In genomic region chr10:102705531-102705930, GRCh38 we compare ENCODE assay signal across 31 cellular contexts. TPM values are rescaled to one million over a fixed set of nuclear protein-coding genes. Genes with fewer than 3 reads are reported as not detected.
DNase-seq lines count a peak whose midpoint lies in the region; ATAC-seq, FAIRE-seq and TF ChIP-seq lines count a peak whose summit lies in the region.
"Had no signal": no experiment of that assay in that cellular context is flagged by ENCODE, and none has a peak within 500 bp of the region (broad histone marks: within the 10 kb centered on the region; RNA-seq: fewer than 3 reads in every experiment).

No MANE protein-coding gene starts in this region.

- TF ChIP-seq CTCF in OCI-LY3 (IDR thresholded peaks at IDR 0.05; ENCODE audit: low read depth, low read length) (no peak), fibroblast of lung (conservative IDR thresholded peaks at IDR 0.05 in 1 of 2, IDR thresholded peaks at IDR 0.05 in 1 of 2; ENCODE audit: low read depth in 1 of 2, low read length in 2 of 2) (no peak), tibial nerve (IDR thresholded peaks at IDR 0.05) (no peak)

- no peaks in the 10 kb centered on the region for H3K27me3 ChIP-seq in BLaER1 treated with 17β-estradiol and CSF1 and Interleukin-3, amounts not matched to agents 10 nM and 100 nM
- H3K27me3 ChIP-seq in OCI-LY3 (ENCODE audit: low read depth, low read length) (no peaks in the 10 kb centered on the region), fibroblast of lung (ENCODE audit: control insufficient read depth, insufficient read depth, low read length) (no peaks in the 10 kb centered on the region), tibial nerve (no peaks in the 10 kb centered on the region)
- H3K27me3 ChIP-seq: esophagus squamous epithelium, ovary had no signal

- TF ChIP-seq EP300 in tibial nerve (IDR thresholded peaks at IDR 0.05) = no peak

- H4K20me1 ChIP-seq in BLaER1 treated with 17β-estradiol and CSF1 and Interleukin-3, amounts not matched to agents 10 nM and 100 nM = peaks cover 0 to 7% (median 0%) of the 10 kb centered on the region in 11 experiments; a peak in 5 of 22 replicates
- H4K20me1 ChIP-seq in OCI-LY3 (ENCODE audit: insufficient read depth, low read length) (peaks cover 17% of the 10 kb centered on the region), fibroblast of lung (ENCODE audit: control insufficient read depth, extremely low read depth, insufficient read depth, low read length) (no peaks in the 10 kb centered on the region)

- H3K27ac ChIP-seq in BLaER1 treated with 17β-estradiol and CSF1 and Interleukin-3, amounts not matched to agents 10 nM and 100 nM = peak overlapping the region in 2 of 11 experiments; percentile 28 to 40; a peak in 2 of 22 replicates
- H3K27ac ChIP-seq in OCI-LY3 (ENCODE audit: low read length) (no peak overlapping the region), fibroblast of lung (ENCODE audit: insufficient read depth, low read length) (peak overlapping the region; percentile 50), tibial nerve (no peak overlapping the region)
- H3K27ac ChIP-seq: coronary artery, esophagus squamous epithelium, KMS-11, ovary had no signal

- ATAC-seq in HG03135 (IDR thresholded peaks at IDR 0.05; ENCODE audit: unreplicated experiment) = no peak
- ATAC-seq: natural killer cell had no signal

- WGBS in tibial nerve, 2 donors = 69 to 74% methylated on average over 2 of the region's 2 CpGs

- no peaks in the 10 kb centered on the region for H3K9me3 ChIP-seq in BLaER1 treated with 17β-estradiol and CSF1 and Interleukin-3, amounts not matched to agents 10 nM and 100 nM (replicated peaks in 1 of 11)
- H3K9me3 ChIP-seq in OCI-LY3 (ENCODE audit: insufficient read depth, low read length) = no peaks in the 10 kb centered on the region
- no peaks in the 10 kb centered on the region for H3K9me3 ChIP-seq in fibroblast of lung (ENCODE audit: control insufficient read depth, insufficient read depth, low read depth, low read length)
- no peaks in the 10 kb centered on the region for H3K9me3 ChIP-seq in tibial nerve
- H3K9me3 ChIP-seq: esophagus squamous epithelium, ovary had no signal

- H3K79me2 ChIP-seq in OCI-LY3 (ENCODE audit: low read length) (peaks cover 17% of the 10 kb centered on the region), fibroblast of lung (ENCODE audit: control insufficient read depth, insufficient read depth, low read length) (peaks cover 21% of the 10 kb centered on the region)

- peaks cover 0 to 14% (median 4%) of the 10 kb centered on the region in 11 experiments; a peak in 7 of 22 replicates for H3K36me3 ChIP-seq in BLaER1 treated with 17β-estradiol and CSF1 and Interleukin-3, amounts not matched to agents 10 nM and 100 nM
- peaks cover 5% of the 10 kb centered on the region for H3K36me3 ChIP-seq in OCI-LY3 (replicated peaks; ENCODE audit: low read depth, low read length)
- H3K36me3 ChIP-seq in fibroblast of lung (ENCODE audit: control insufficient read depth, insufficient read depth, low read length) = no peaks in the 10 kb centered on the region
- peaks cover 0 to 6% (median 0%) of the 10 kb centered on the region in 3 donors for H3K36me3 ChIP-seq in tibial nerve
- H3K36me3 ChIP-seq: ovary had no signal

- no peak overlapping the region for H2AFZ ChIP-seq in OCI-LY3 (ENCODE audit: low read depth, low read length)
- H2AFZ ChIP-seq in fibroblast of lung (ENCODE audit: low read length) = no peak overlapping the region

- TF ChIP-seq POLR2A in GM12892 (IDR thresholded peaks at IDR 0.05; ENCODE audit: low read depth, low read length) = no peak
- no peak for TF ChIP-seq POLR2A in tibial nerve (IDR thresholded peaks at IDR 0.05)

- no peak for DNase-seq in GM12892 (ENCODE audit: insufficient read length)
- DNase-seq in fibroblast of lung (ENCODE audit: low read depth in 2 of 2) = no peak
- no peak for DNase-seq in stimulated activated CD4-positive, alpha-beta T cell treated with anti-CD3 and anti-CD28 coated beads, Interleukin-2, amount 100 ng/mL, for 24 hours
- DNase-seq in tibial nerve (ENCODE audit: low spot score in 2 of 2) = no peak
- DNase-seq in cerebellar cortex (ENCODE audit: low spot score) = no peak
- DNase-seq: activated CD8-positive, alpha-beta memory T cell treated with anti-CD3 and anti-CD28 coated beads for 24 hours; activated naive CD4-positive, alpha-beta T cell treated with Interleukin-2 at 50 U/mL for 16 hours; activated T-cell treated with anti-CD3 and anti-CD28 coated beads, Interleukin-2, amount 50 U/mL, for 24 hours; amniotic stem cell; CD4-positive, alpha-beta memory T cell; DMS153; endodermal cell; esophagus squamous epithelium; GOT3; islet precursor cell; natural killer cell; NCI-H1092 treated with DMSO at 0.1 percent for 48 hours; NCI-H1930; NCI-H2227 treated with DMSO at 0.1 percent for 48 hours; ovary; retina; stimulated activated CD4-positive, alpha-beta T cell treated with anti-CD3 and anti-CD28 coated beads, Interleukin-4, amount 100 ng/mL, for 4 hours; stimulated activated naive CD4-positive, alpha-beta T cell treated with Interleukin-2 at 50 U/mL for 16 hours; SW 1271 had no signal

- H3K4me2 ChIP-seq in BLaER1 treated with 17β-estradiol and CSF1 and Interleukin-3, amounts not matched to agents 10 nM and 100 nM = peak overlapping the region; percentile 36 to 87 (median 53)
- peak overlapping the region; percentile 42 for H3K4me2 ChIP-seq in OCI-LY3 (ENCODE audit: low read length)
- peak overlapping the region; percentile 44 for H3K4me2 ChIP-seq in fibroblast of lung (ENCODE audit: extremely low read depth, insufficient read depth, low read length)
- H3K4me2 ChIP-seq: KMS-11 had no signal

- H3K4me3 ChIP-seq in BLaER1 treated with 17β-estradiol and CSF1 and Interleukin-3, amounts not matched to agents 10 nM and 100 nM = no peak overlapping the region
- H3K4me3 ChIP-seq in OCI-LY3 (ENCODE audit: low read length) = no peak overlapping the region
- H3K4me3 ChIP-seq in fibroblast of lung (replicated peaks in 1 of 4; ENCODE audit: control extremely low read depth in 1 of 4, insufficient read depth in 1 of 4, low read depth in 3 of 4, low read length in 4 of 4) = no peak overlapping the region
- H3K4me3 ChIP-seq in tibial nerve = no peak overlapping the region
- H3K4me3 ChIP-seq: coronary artery, esophagus squamous epithelium, ovary had no signal

- peak; percentile 9 for FAIRE-seq in GM12892 (lab: Jason Lieb, UNC)
- FAIRE-seq: bronchial epithelial cell, GM18507 had no signal

- peak overlapping the region in 3 of 11 experiments; percentile 18 to 42 (median 20); a peak in 2 of 22 replicates for H3K9ac ChIP-seq in BLaER1 treated with 17β-estradiol and CSF1 and Interleukin-3, amounts not matched to agents 10 nM and 100 nM
- H3K9ac ChIP-seq in OCI-LY3 (ENCODE audit: low read length) (no peak overlapping the region), fibroblast of lung (ENCODE audit: insufficient read depth, low read length) (no peak overlapping the region)
- H3K9ac ChIP-seq: KMS-11 had no signal

- H3K4me1 ChIP-seq in BLaER1 treated with 17β-estradiol and CSF1 and Interleukin-3, amounts not matched to agents 10 nM and 100 nM = peaks cover 26 to 50% (median 40%) of the 10 kb centered on the region in 10 experiments
- H3K4me1 ChIP-seq in OCI-LY3 (ENCODE audit: low read length) (peaks cover 27% of the 10 kb centered on the region), fibroblast of lung (ENCODE audit: control insufficient read depth, extremely low read depth, insufficient read depth, low read length) (peaks cover 14% of the 10 kb centered on the region), tibial nerve (peaks cover 0 to 52% (median 4%) of the 10 kb centered on the region in 4 donors)

RNA-seq across cellular contexts. Expression of gene ARL3, which starts 8.7 kb away (rescaled TPM):
- 14.1 TPM for polyA plus RNA-seq in GM12892 (2012; ENCODE audit: missing spikeins)
- total RNA-seq in fibroblast of lung (8.5 and 10.6 TPM in 2 replicates), tibial nerve (10 to 100 TPM; 11.0 to 17.7 (median 13.8) TPM)
- 22.0 and 22.9 TPM in 2 replicates for polyA plus RNA-seq in fibroblast of lung
- 23.9 and 26.2 TPM in 2 replicates for polyA plus RNA-seq in fibroblast of lung (2012)
- 1.3 and 1.7 TPM in 2 replicates for polyA minus RNA-seq in fibroblast of lung (ENCODE audit: low replicate concordance)

RNA-seq across cellular contexts. Expression of gene SFXN2, which starts 8.9 kb away (rescaled TPM):
- 14.1 TPM for polyA plus RNA-seq in GM12892 (2012; ENCODE audit: missing spikeins)
- total RNA-seq in fibroblast of lung (1.0 and 3.1 TPM in 2 replicates), tibial nerve (10 to 100 TPM in 3 of 4 donors, 1 to 10 TPM in 1; 7.2 to 26.4 (median 11.3) TPM)
- 6.5 and 9.7 TPM in 2 replicates for polyA plus RNA-seq in fibroblast of lung
- polyA plus RNA-seq in fibroblast of lung (2012) = 6.0 and 7.4 TPM in 2 replicates
- 21.4 and 30.7 TPM in 2 replicates for polyA minus RNA-seq in fibroblast of lung (ENCODE audit: low replicate concordance)

RNA-seq across cellular contexts. Expression of gene WBP1L, which starts 38.2 kb away (rescaled TPM):
- polyA plus RNA-seq in GM12892 (2012; ENCODE audit: missing spikeins) = 9.7 TPM
- total RNA-seq in fibroblast of lung (28.8 and 40.0 TPM in 2 replicates), tibial nerve (100 to 1,000 TPM in 3 of 4 donors, 10 to 100 TPM in 1; 89.4 to 191 (median 158) TPM)
- 33.7 and 36.8 TPM in 2 replicates for polyA plus RNA-seq in fibroblast of lung
- polyA plus RNA-seq in fibroblast of lung (2012) = 26.7 and 34.8 TPM in 2 replicates
- polyA minus RNA-seq in fibroblast of lung (ENCODE audit: low replicate concordance) = 60.4 and 66.8 TPM in 2 replicates
